11 cellular contexts compared by ENCODE assay signal in genomic region chr2:60530228-60530627, GRCh38. TPM values are rescaled to one million over a fixed set of nuclear protein-coding genes. Genes with fewer than 3 reads are reported as not detected.
DNase-seq lines count a peak whose midpoint lies in the region; ATAC-seq and TF ChIP-seq lines count a peak whose summit lies in the region.
"Had no signal": no experiment of that assay in that cellular context is flagged by ENCODE, and none has a peak within 500 bp of the region (broad histone marks: within the 10 kb centered on the region; RNA-seq: fewer than 3 reads in every experiment).

No MANE protein-coding gene starts in this region.

- H3K4me1 ChIP-seq in endocrine pancreas (ENCODE audit: control insufficient read depth, insufficient read depth, low read length) (peaks cover 6% of the 10 kb centered on the region), prostate gland (replicated peaks) (peaks cover 6% of the 10 kb centered on the region)

- peaks cover 38% of the 10 kb centered on the region for H3K27me3 Mint-ChIP-seq in activated T-cell treated with anti-CD3 and anti-CD28 coated beads, Interleukin-2, amount 50 U/mL, for 4 hours (ENCODE audit: low read depth)
- peaks cover 57% of the 10 kb centered on the region for H3K27me3 Mint-ChIP-seq in activated T-cell treated with anti-CD3 and anti-CD28 coated beads, Interleukin-2, amount 50 U/mL, for 24 hours

- H3K36me3 ChIP-seq in endocrine pancreas (ENCODE audit: control insufficient read depth, insufficient read depth, low read length) (no peaks in the 10 kb centered on the region), prostate gland (no peaks in the 10 kb centered on the region)
- H3K36me3 ChIP-seq: gastroesophageal sphincter, lower lobe of right lung had no signal

- H3K4me3 ChIP-seq in endocrine pancreas (ENCODE audit: control insufficient read depth, insufficient read depth, low read length), result peak overlapping the region; percentile 50
- no peak overlapping the region for H3K4me3 ChIP-seq in prostate gland
- H3K4me3 ChIP-seq: gastroesophageal sphincter, lower lobe of right lung had no signal

- no peak overlapping the region for H3K27ac Mint-ChIP-seq in activated T-cell treated with anti-CD3 and anti-CD28 coated beads, Interleukin-2, amount 50 U/mL, for 24 hours

- no peaks in the 10 kb centered on the region for H3K36me3 Mint-ChIP-seq in activated T-cell treated with anti-CD3 and anti-CD28 coated beads, Interleukin-2, amount 50 U/mL, for 4 hours (ENCODE audit: insufficient read depth)
- H3K36me3 Mint-ChIP-seq in activated T-cell treated with anti-CD3 and anti-CD28 coated beads, Interleukin-2, amount 50 U/mL, for 24 hours (ENCODE audit: low read depth), result no peaks in the 10 kb centered on the region

- no peak overlapping the region for H3K4me3 Mint-ChIP-seq in activated T-cell treated with anti-CD3 and anti-CD28 coated beads, Interleukin-2, amount 50 U/mL, for 4 hours
- no peak overlapping the region for H3K4me3 Mint-ChIP-seq in activated T-cell treated with anti-CD3 and anti-CD28 coated beads, Interleukin-2, amount 50 U/mL, for 24 hours

- TF ChIP-seq POLR2A in prostate gland (IDR thresholded peaks at IDR 0.05), result no peak

- H3K27ac ChIP-seq in prostate gland, result peak overlapping the region; percentile 51 to 62
- H3K27ac ChIP-seq: gastroesophageal sphincter had no signal

- ATAC-seq in activated T-cell treated with anti-CD3 and anti-CD28 coated beads, Interleukin-2, amount 50 U/mL, for 4 hours, result no peak

- intact Hi-C loops in prostate gland (cut with DNase I), result no loop called here

- DNase-seq in NCI-H1092 treated with DMSO at 0.1 percent for 48 hours (lab: John Stamatoyannopoulos, UW) (peak; percentile 77), NCI-H1092 (lab: John Stamatoyannopoulos, UW) (no peak), NCI-H2171 (lab: John Stamatoyannopoulos, UW) (peak; percentile 86), prostate gland (ENCODE audit: low spot score) (peak; percentile 47), NCI-H1048 (lab: John Stamatoyannopoulos, UW) (no peak)
- no peak for DNase-seq in activated T-cell treated with anti-CD3 and anti-CD28 coated beads, Interleukin-2, amount 50 U/mL, for 4 hours
- no peak for DNase-seq in activated T-cell treated with anti-CD3 and anti-CD28 coated beads, Interleukin-2, amount 50 U/mL, for 24 hours

- no peak overlapping the region for H3K9ac ChIP-seq in endocrine pancreas (ENCODE audit: control insufficient read depth, insufficient read depth, low read length)

- H3K4me1 Mint-ChIP-seq in activated T-cell treated with anti-CD3 and anti-CD28 coated beads, Interleukin-2, amount 50 U/mL, for 4 hours (ENCODE audit: low read depth), result peaks cover 3% of the 10 kb centered on the region
- peaks cover 4% of the 10 kb centered on the region for H3K4me1 Mint-ChIP-seq in activated T-cell treated with anti-CD3 and anti-CD28 coated beads, Interleukin-2, amount 50 U/mL, for 24 hours (ENCODE audit: low read depth)

- no peaks in the 10 kb centered on the region for H3K9me3 Mint-ChIP-seq in activated T-cell treated with anti-CD3 and anti-CD28 coated beads, Interleukin-2, amount 50 U/mL, for 4 hours
- no peaks in the 10 kb centered on the region for H3K9me3 Mint-ChIP-seq in activated T-cell treated with anti-CD3 and anti-CD28 coated beads, Interleukin-2, amount 50 U/mL, for 24 hours

- H3K27me3 ChIP-seq in endocrine pancreas (ENCODE audit: control insufficient read depth, insufficient read depth, low read length) (no peaks in the 10 kb centered on the region), prostate gland (replicated peaks; ENCODE audit: insufficient read depth) (no peaks in the 10 kb centered on the region)

- TF ChIP-seq CTCF in prostate gland (IDR thresholded peaks at IDR 0.05), result no peak

- H3K9me3 ChIP-seq in endocrine pancreas (ENCODE audit: control insufficient read depth, low read length), result no peaks in the 10 kb centered on the region
- H3K9me3 ChIP-seq in prostate gland, result no peaks in the 10 kb centered on the region
- H3K9me3 ChIP-seq: gastroesophageal sphincter, lower lobe of right lung had no signal

- 28% methylated on average over 13 of the region's 13 CpGs for WGBS in prostate gland

RNA-seq across cellular contexts. Expression of gene BCL11A, which starts 23.2 kb away (rescaled TPM):
- 10 to 100 TPM; 14.6 to 22.2 TPM for total RNA-seq in prostate gland
- total RNA-seq in activated T-cell treated with anti-CD3 and anti-CD28 coated beads, Interleukin-2, amount 50 U/mL, for 4 hours, result 1 to 10 TPM in 1 of 3 donors, under 1 TPM in 2; 0.38 to 2.6 (median 0.87) TPM
- total RNA-seq: A172 had no signal

Comparison
In these comparisons a context has a peak if more than half of its experiments do, and no peak if none do; other contexts are left out.
1. DNase-seq: peak in NCI-H1092 treated with DMSO at 0.1 percent for 48 hours (single experiment), NCI-H2171 (single experiment) and prostate gland (single experiment); none in NCI-H1092 (single experiment), activated T-cell treated with anti-CD3 and anti-CD28 coated beads, Interleukin-2, amount 50 U/mL, for 4 hours (single experiment), NCI-H1048 (single experiment) and activated T-cell treated with anti-CD3 and anti-CD28 coated beads, Interleukin-2, amount 50 U/mL, for 24 hours (single experiment).
2. RNA of gene BCL11A, which starts 23.2 kb away (total RNA-seq): 14.6 to 22.2 TPM in prostate gland; 0.38 to 2.6 TPM in activated T-cell treated with anti-CD3 and anti-CD28 coated beads, Interleukin-2, amount 50 U/mL, for 4 hours; every median in the first group is over 4 times any median in the second.